22 cellular contexts compared by ENCODE assay signal in genomic region chr13:106580551-106580950, GRCh38.
"Had no signal": no experiment of that assay in that cellular context is flagged by ENCODE, and none has a peak within 500 bp of the region (broad histone marks: within the 10 kb centered on the region; RNA-seq: fewer than 3 reads in every experiment).

No MANE protein-coding gene starts in this region.

- H3K4me3 ChIP-seq: colonic mucosa, coronary artery, dorsolateral prefrontal cortex, esophagus muscularis mucosa, esophagus squamous epithelium, gastrocnemius medialis, gastroesophageal sphincter, heart left ventricle, heart right ventricle had no signal

- H3K27me3 ChIP-seq: colonic mucosa, dorsolateral prefrontal cortex, esophagus muscularis mucosa, esophagus squamous epithelium, gastrocnemius medialis, gastroesophageal sphincter, heart left ventricle had no signal

- H3K4me1 ChIP-seq: colonic mucosa, foreskin keratinocyte, gastrocnemius medialis, heart left ventricle, heart right ventricle had no signal

- H3K27ac ChIP-seq: colonic mucosa, coronary artery, dorsolateral prefrontal cortex, epithelial cell of prostate, esophagus muscularis mucosa, esophagus squamous epithelium, foreskin keratinocyte, gastrocnemius medialis, gastroesophageal sphincter, heart left ventricle, heart right ventricle had no signal

- DNase-seq: colonic mucosa; cortex of kidney; dermis blood vessel endothelial cell; dorsolateral prefrontal cortex; effector CD4-positive, alpha-beta T cell; effector CD8-positive, alpha-beta T cell; effector memory CD4-positive, alpha-beta T cell; effector memory CD8-positive, alpha-beta T cell; endodermal cell; esophagus squamous epithelium; foreskin fibroblast; foreskin keratinocyte; foreskin melanocyte; gastrocnemius medialis; glutamatergic neuron; head of caudate nucleus; heart left ventricle; heart right ventricle had no signal

- H3K36me3 ChIP-seq: colonic mucosa, esophagus muscularis mucosa, esophagus squamous epithelium, gastrocnemius medialis, gastroesophageal sphincter, heart left ventricle, heart right ventricle had no signal

- H3K9me3 ChIP-seq: colonic mucosa, esophagus muscularis mucosa, gastrocnemius medialis had no signal
